1 cellular context compared by ENCODE assay signal in the genomic region with DNA sequence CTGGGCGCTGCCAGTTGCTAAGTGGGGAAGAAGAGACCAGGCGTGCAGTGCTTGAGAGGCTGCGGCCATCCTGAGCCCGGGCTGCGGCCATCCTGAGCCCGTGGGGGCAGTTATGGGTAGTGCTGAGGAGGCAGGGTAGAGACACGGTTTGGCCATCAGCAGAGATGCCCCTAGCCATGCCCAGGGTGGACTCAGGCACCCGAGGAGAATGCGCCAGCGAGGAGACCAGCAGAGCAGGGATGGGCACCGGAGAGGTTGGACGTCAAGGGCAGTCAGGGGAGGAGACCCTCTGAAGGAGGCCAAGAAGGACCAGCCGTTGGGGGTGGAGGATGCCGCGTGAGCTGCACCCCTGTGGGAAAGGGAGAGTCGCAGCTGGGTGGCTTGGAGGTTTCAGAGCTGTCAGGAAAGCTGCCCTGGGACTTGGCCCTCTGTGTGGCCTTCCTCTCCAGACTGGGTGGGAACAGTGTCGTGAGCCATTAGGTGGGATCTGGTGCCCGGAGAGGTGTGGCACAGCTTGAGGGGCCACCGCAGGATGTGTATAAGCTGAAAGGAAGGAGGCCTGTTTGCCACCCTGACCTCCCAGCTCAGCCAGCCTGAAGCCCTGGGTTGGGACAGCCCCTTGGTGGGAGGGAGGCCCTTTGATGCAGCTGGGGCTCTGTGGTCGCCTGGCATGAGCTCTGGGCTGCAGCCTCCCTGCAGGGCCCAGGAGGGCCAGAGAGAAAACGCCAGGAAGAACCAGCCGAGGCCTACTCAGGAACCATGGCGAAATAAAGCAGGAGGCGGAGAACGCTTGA.
TF ChIP-seq lines count a peak whose summit lies in the region.

No MANE protein-coding gene starts in this region.

TF ChIP-seq in SK-N-SH treated with all-trans-retinoic acid at 6 μM for 48 hours, 23 proteins besides CTCF, POLR2A, EP300 and RAD21 (continued from another document):
- TF ChIP-seq, protein P1, sequence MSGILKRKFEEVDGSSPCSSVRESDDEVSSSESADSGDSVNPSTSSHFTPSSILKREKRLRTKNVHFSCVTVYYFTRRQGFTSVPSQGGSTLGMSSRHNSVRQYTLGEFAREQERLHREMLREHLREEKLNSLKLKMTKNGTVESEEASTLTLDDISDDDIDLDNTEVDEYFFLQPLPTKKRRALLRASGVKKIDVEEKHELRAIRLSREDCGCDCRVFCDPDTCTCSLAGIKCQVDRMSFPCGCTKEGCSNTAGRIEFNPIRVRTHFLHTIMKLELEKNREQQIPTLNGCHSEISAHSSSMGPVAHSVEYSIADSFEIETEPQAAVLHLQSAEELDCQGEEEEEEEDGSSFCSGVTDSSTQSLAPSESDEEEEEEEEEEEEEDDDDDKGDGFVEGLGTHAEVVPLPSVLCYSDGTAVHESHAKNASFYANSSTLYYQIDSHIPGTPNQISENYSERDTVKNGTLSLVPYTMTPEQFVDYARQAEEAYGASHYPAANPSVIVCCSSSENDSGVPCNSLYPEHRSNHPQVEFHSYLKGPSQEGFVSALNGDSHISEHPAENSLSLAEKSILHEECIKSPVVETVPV (CRISPR knock-in tag; IDR thresholded peaks at IDR 0.05) = no peak
- TF ChIP-seq ZNF70 (CRISPR knock-in tag; IDR thresholded peaks at IDR 0.05) (no peak), TOX (CRISPR knock-in tag; IDR thresholded peaks at IDR 0.05; ENCODE audit: borderline replicate concordance) (no peak), PPARA (CRISPR knock-in tag; IDR thresholded peaks at IDR 0.05; ENCODE audit: borderline replicate concordance) (no peak), ZFP3 (CRISPR knock-in tag; IDR thresholded peaks at IDR 0.05) (no peak), ARNTL (CRISPR knock-in tag; IDR thresholded peaks at IDR 0.05; ENCODE audit: borderline replicate concordance, low read depth) (no peak), RARB (CRISPR knock-in tag; IDR thresholded peaks at IDR 0.05) (no peak), OSR1 (CRISPR knock-in tag; IDR thresholded peaks at IDR 0.05) (no peak), ZNF565 (CRISPR knock-in tag; conservative IDR thresholded peaks at IDR 0.05; ENCODE audit: low read depth) (no peak)
- TF ChIP-seq, protein P2, sequence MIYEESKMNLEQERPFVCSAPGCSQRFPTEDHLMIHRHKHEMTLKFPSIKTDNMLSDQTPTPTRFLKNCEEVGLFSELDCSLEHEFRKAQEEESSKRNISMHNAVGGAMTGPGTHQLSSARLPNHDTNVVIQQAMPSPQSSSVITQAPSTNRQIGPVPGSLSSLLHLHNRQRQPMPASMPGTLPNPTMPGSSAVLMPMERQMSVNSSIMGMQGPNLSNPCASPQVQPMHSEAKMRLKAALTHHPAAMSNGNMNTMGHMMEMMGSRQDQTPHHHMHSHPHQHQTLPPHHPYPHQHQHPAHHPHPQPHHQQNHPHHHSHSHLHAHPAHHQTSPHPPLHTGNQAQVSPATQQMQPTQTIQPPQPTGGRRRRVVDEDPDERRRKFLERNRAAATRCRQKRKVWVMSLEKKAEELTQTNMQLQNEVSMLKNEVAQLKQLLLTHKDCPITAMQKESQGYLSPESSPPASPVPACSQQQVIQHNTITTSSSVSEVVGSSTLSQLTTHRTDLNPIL (CRISPR knock-in tag; IDR thresholded peaks at IDR 0.05; ENCODE audit: low read depth) = no peak
- TF ChIP-seq, protein P3, sequence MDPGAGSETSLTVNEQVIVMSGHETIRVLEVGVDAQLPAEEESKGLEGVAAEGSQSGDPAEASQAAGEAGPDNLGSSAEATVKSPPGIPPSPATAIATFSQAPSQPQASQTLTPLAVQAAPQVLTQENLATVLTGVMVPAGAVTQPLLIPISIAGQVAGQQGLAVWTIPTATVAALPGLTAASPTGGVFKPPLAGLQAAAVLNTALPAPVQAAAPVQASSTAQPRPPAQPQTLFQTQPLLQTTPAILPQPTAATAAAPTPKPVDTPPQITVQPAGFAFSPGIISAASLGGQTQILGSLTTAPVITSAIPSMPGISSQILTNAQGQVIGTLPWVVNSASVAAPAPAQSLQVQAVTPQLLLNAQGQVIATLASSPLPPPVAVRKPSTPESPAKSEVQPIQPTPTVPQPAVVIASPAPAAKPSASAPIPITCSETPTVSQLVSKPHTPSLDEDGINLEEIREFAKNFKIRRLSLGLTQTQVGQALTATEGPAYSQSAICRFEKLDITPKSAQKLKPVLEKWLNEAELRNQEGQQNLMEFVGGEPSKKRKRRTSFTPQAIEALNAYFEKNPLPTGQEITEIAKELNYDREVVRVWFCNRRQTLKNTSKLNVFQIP (CRISPR knock-in tag; IDR thresholded peaks at IDR 0.05; ENCODE audit: borderline replicate concordance, low read depth) = no peak
TF ChIP-seq in SK-N-SH treated with all-trans-retinoic acid at 6 μM for 48 hours: peak in this region for 0.
